Comparison of ENCODE assay signal across 8 cellular contexts in the genomic region with DNA sequence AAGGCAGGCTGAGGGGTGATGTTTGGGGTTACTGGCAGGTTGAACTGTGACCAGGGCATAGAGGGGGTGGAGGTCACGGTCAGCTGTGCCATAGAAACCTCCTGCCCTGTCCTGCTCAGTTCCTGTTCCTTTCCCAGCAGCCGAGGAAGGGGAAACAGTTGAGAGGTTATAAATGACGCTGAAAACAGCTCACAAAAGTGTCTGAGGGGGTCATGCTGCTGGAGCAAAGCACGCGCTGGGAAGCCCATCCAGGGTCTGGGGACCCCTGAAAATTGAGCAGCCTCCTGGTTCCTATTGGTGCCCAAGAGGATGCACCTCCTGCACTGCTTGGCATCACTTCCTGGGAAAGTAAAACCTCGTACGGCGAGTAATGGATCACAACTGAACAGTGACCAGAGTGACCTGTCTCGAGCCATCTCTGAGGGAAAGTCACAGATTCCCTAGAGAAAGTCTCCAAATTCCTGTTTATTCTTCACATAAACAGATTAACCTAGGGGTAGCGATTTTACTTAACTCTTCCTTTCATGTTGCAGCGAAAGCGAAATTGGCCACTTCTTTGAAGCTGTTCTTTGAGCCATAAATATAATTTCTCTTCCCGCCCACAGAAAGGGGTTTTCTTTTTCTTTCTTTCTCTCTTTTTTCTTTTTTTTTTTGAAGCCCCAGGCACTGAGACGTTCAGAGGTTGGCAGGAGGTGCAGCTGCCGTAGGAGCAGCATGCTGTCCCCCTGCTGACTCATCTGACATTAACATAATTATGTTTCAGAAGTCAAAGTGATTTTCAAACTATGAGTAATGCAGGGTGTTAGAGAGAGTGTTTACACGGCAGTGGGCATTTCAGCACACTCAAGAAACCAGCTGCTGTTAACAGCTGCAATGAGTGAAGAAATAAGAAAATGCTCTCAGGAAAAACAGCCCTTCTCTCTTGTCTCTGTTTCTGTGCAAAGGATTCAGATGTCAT. TPM values are rescaled to one million over a fixed set of nuclear protein-coding genes. Genes with fewer than 3 reads are reported as not detected.
DNase-seq lines count a peak whose midpoint lies in the region; ATAC-seq, FAIRE-seq and TF ChIP-seq lines count a peak whose summit lies in the region.

No MANE protein-coding gene starts in this region.

- TF ChIP-seq POLR2A in esophagus muscularis mucosa (IDR thresholded peaks at IDR 0.05; ENCODE audit: low read depth) (no peak), suprapubic skin (IDR thresholded peaks at IDR 0.05) (no peak)

- no peak for TF ChIP-seq CTCF in esophagus muscularis mucosa (IDR thresholded peaks at IDR 0.05)
- TF ChIP-seq CTCF in suprapubic skin (IDR thresholded peaks at IDR 0.05): no peak

- peak; percentile 88 for DNase-seq in CD1c-positive myeloid dendritic cell (ENCODE audit: extremely low spot score)
- peak; percentile 62 for DNase-seq in GM19239 (ENCODE audit: insufficient read length, low spot score)
- peak; percentile 7 for DNase-seq in NCI-H524 treated with DMSO at 0.1 percent for 48 hours (lab: John Stamatoyannopoulos, UW)
- DNase-seq in activated CD8-positive, alpha-beta memory T cell treated with anti-CD3 and anti-CD28 coated beads, Interleukin-2, amount 10 ng/mL, durations not matched to agents 7 days and 5 days: peak; percentile 82
- peak; percentile 91 for DNase-seq in esophagus muscularis mucosa (ENCODE audit: extremely low spot score)
- DNase-seq in suprapubic skin (ENCODE audit: low spot score in 2 of 2): peak in 1 of 2 donors; percentile 63

- H3K27ac Mint-ChIP-seq in activated CD8-positive, alpha-beta memory T cell treated with anti-CD3 and anti-CD28 coated beads, Interleukin-2, amount 10 ng/mL, durations not matched to agents 7 days and 5 days: peak overlapping the region; percentile 94

- H3K27ac ChIP-seq in esophagus muscularis mucosa (replicated peaks in 1 of 4) (peak overlapping the region; percentile 75 to 84 (median 80)), suprapubic skin (peak overlapping the region; percentile 77)

- peak; percentile 94 for FAIRE-seq in GM19239 (lab: Jason Lieb, UNC)

- peaks cover 0 to 4% (median 0%) of the 10 kb centered on the region in 4 donors for H3K9me3 ChIP-seq in esophagus muscularis mucosa
- no peaks in the 10 kb centered on the region for H3K9me3 ChIP-seq in neuron (ENCODE audit: low read length)
- no peaks in the 10 kb centered on the region for H3K9me3 ChIP-seq in suprapubic skin

- CTCF ChIA-PET in activated CD8-positive, alpha-beta memory T cell treated with anti-CD3 and anti-CD28 coated beads, Interleukin-2, amount 10 ng/mL, durations not matched to agents 7 days and 5 days (lab: Charles Lee): interaction anchor here (0.6 to 2.7 kb wide), 17 partner anchors 9 to 215 kb away, joined by 3 to 15 read pairs (median 4); a partner anchor contains a TSS

- H3K4me3 Mint-ChIP-seq in activated CD8-positive, alpha-beta memory T cell treated with anti-CD3 and anti-CD28 coated beads, Interleukin-2, amount 10 ng/mL, durations not matched to agents 7 days and 5 days: peak overlapping the region; percentile 83

- H2AFZ ChIP-seq in neuron (ENCODE audit: low read depth, low read length): peak overlapping the region; percentile 65

- H3K36me3 ChIP-seq in esophagus muscularis mucosa (no peaks in the 10 kb centered on the region), neuron (ENCODE audit: insufficient read depth, low read length) (no peaks in the 10 kb centered on the region), suprapubic skin (no peaks in the 10 kb centered on the region)

- peaks cover 27% of the 10 kb centered on the region for H3K4me1 Mint-ChIP-seq in activated CD8-positive, alpha-beta memory T cell treated with anti-CD3 and anti-CD28 coated beads, Interleukin-2, amount 10 ng/mL, durations not matched to agents 7 days and 5 days

- no peaks in the 10 kb centered on the region for H3K9me3 Mint-ChIP-seq in activated CD8-positive, alpha-beta memory T cell treated with anti-CD3 and anti-CD28 coated beads, Interleukin-2, amount 10 ng/mL, durations not matched to agents 7 days and 5 days (ENCODE audit: low read depth)

- intact Hi-C loops in esophagus muscularis mucosa (cut with DNase I): loop anchor here (5.0 kb wide), 1 partner anchor 40 kb away; a partner anchor contains a TSS

- no peak for TF ChIP-seq EP300 in esophagus muscularis mucosa (IDR thresholded peaks at IDR 0.05)
- TF ChIP-seq EP300 in suprapubic skin (IDR thresholded peaks at IDR 0.05): no peak

- H3K36me3 Mint-ChIP-seq in activated CD8-positive, alpha-beta memory T cell treated with anti-CD3 and anti-CD28 coated beads, Interleukin-2, amount 10 ng/mL, durations not matched to agents 7 days and 5 days: peaks cover 1% of the 10 kb centered on the region

- H3K4me3 ChIP-seq in esophagus muscularis mucosa (peak overlapping the region; percentile 52 to 63 (median 60)), neuron (ENCODE audit: low read length) (peak overlapping the region; percentile 43), suprapubic skin (peak overlapping the region; percentile 61)

- ATAC-seq in HG03354 (IDR thresholded peaks at IDR 0.05; ENCODE audit: poor library complexity, severe bottlenecking, unreplicated experiment): peak; percentile 98
- peak; percentile 99 for ATAC-seq in activated CD8-positive, alpha-beta memory T cell treated with anti-CD3 and anti-CD28 coated beads, Interleukin-2, amount 10 ng/mL, durations not matched to agents 7 days and 5 days

- H3K27me3 ChIP-seq in esophagus muscularis mucosa: no peaks in the 10 kb centered on the region
- no peaks in the 10 kb centered on the region for H3K27me3 ChIP-seq in neuron (ENCODE audit: insufficient read depth, low read length)
- no peaks in the 10 kb centered on the region for H3K27me3 ChIP-seq in suprapubic skin

- peaks cover 23% of the 10 kb centered on the region for H3K27me3 Mint-ChIP-seq in activated CD8-positive, alpha-beta memory T cell treated with anti-CD3 and anti-CD28 coated beads, Interleukin-2, amount 10 ng/mL, durations not matched to agents 7 days and 5 days

- WGBS in esophagus muscularis mucosa: 2% methylated on average over 16 of the region's 16 CpGs
- under 1% methylated on average over 14 of the region's 16 CpGs for WGBS in suprapubic skin

- H3K4me1 ChIP-seq in esophagus muscularis mucosa: peaks cover 9 to 23% (median 20%) of the 10 kb centered on the region in 4 donors
- H3K4me1 ChIP-seq in neuron (ENCODE audit: insufficient read depth, low read length): peaks cover 17% of the 10 kb centered on the region
- peaks cover 20% of the 10 kb centered on the region for H3K4me1 ChIP-seq in suprapubic skin

RNA-seq across cellular contexts. Expression of a gene that starts 41.8 kb away (rescaled TPM):
- total RNA-seq in activated CD8-positive, alpha-beta memory T cell treated with anti-CD3 and anti-CD28 coated beads, Interleukin-2, amount 10 ng/mL, durations not matched to agents 7 days and 5 days: 10 to 100 TPM; 21.3 to 36.5 TPM
- total RNA-seq in esophagus muscularis mucosa (10 to 100 TPM in 1 of 4 donors, 1 to 10 TPM in 3; 2.9 to 29.7 (median 3.7) TPM), suprapubic skin (100 to 1,000 TPM in 2 of 4 donors, 10 to 100 TPM in 2; 43.9 to 151 (median 84.1) TPM)
